In the genomic region with DNA sequence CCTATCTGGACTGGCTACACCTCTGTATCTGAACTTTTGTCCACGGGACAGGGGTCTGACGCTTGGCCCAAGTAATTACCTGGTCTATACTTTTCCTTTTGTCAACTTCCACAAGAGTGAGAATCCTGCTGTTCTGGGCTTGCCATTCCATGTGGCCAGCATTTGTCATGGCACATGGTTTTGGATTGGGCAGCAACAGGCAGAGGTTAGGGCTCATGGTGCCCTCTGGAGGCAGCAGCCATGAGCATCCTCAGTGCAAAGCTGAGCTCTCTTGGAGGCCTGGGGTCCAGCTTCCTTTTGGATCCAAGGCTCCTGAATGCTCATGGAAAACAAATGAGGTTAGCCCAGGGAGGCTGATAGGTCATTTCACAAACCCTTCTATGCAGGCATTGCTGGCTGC, we compare ENCODE assay signal across 7 cellular contexts. TPM values are rescaled to one million over a fixed set of nuclear protein-coding genes. Genes with fewer than 3 reads are reported as not detected.
DNase-seq lines count a peak whose midpoint lies in the region; FAIRE-seq and TF ChIP-seq lines count a peak whose summit lies in the region.
"Had no signal": no experiment of that assay in that cellular context is flagged by ENCODE, and none has a peak within 500 bp of the region (broad histone marks: within the 10 kb centered on the region; RNA-seq: fewer than 3 reads in every experiment).

No MANE protein-coding gene starts in this region.

- no peak overlapping the region for H3K4me3 Mint-ChIP-seq in mesothelial cell of epicardium
- H3K4me3 Mint-ChIP-seq: naive B cell had no signal

- H3K4me1 ChIP-seq in keratinocyte (ENCODE audit: control insufficient read depth, extremely low read depth, insufficient read depth, low read length), result peaks cover 24% of the 10 kb centered on the region

- H2AFZ ChIP-seq in keratinocyte (ENCODE audit: control insufficient read depth, low read length), result no peak overlapping the region

- H3K36me3 Mint-ChIP-seq in mesothelial cell of epicardium, result peaks cover 7% of the 10 kb centered on the region
- H3K36me3 Mint-ChIP-seq: naive B cell had no signal

- no peak for FAIRE-seq in keratinocyte (lab: Jason Lieb, UNC)

- peaks cover 49% of the 10 kb centered on the region for H3K79me2 ChIP-seq in keratinocyte (ENCODE audit: control insufficient read depth, insufficient read depth, low read length)

- no peak overlapping the region for H3K27ac Mint-ChIP-seq in mesothelial cell of epicardium

- DNase-seq in Daoy (ENCODE audit: low read depth) (peak; percentile 45), OCI-M1 (lab: John Stamatoyannopoulos, UW) (peak; percentile 38), keratinocyte (ENCODE audit: low read depth, low spot score) (no peak), mesothelial cell of epicardium (ENCODE audit: low spot score in 2 of 2, unreplicated experiment in 2 of 2) (no peak), midbrain (lab: John Stamatoyannopoulos, UW) (no peak), GM19240 (ENCODE audit: insufficient read length, low spot score) (no peak)
- DNase-seq: naive B cell had no signal

- peaks cover 5% of the 10 kb centered on the region for H3K9me1 ChIP-seq in keratinocyte (ENCODE audit: control insufficient read depth, extremely low read depth, insufficient read depth, low read length)

- dilution Hi-C loops in keratinocyte (cut with MboI; ENCODE audit: extremely low pct_ligation_motif_present, low sequenced_read_pairs), result no loop called here

- no peak overlapping the region for H3K4me3 ChIP-seq in keratinocyte (ENCODE audit: control insufficient read depth in 2 of 3, extremely low read depth in 1 of 3, insufficient read depth in 2 of 3, low read depth in 1 of 3, low read length in 3 of 3)

- TF ChIP-seq CTCF in keratinocyte (optimal IDR thresholded peaks at IDR 0.05 in 1 of 3, IDR thresholded peaks at IDR 0.05 in 1 of 3, conservative IDR thresholded peaks at IDR 0.05 in 1 of 3; ENCODE audit: extremely low read depth in 1 of 3, insufficient read depth in 2 of 3, low read length in 3 of 3) (peak; percentile 60 to 72 (median 61)), mesothelial cell of epicardium (IDR thresholded peaks at IDR 0.05; ENCODE audit: unreplicated experiment) (no peak)

- no peaks in the 10 kb centered on the region for H3K27me3 ChIP-seq in keratinocyte (ENCODE audit: control insufficient read depth, extremely low read depth, insufficient read depth, low read length)

- no peaks in the 10 kb centered on the region for H3K4me1 Mint-ChIP-seq in mesothelial cell of epicardium

- no peaks in the 10 kb centered on the region for H3K9me3 Mint-ChIP-seq in mesothelial cell of epicardium
- H3K9me3 Mint-ChIP-seq: naive B cell had no signal

- H4K20me1 ChIP-seq in keratinocyte (ENCODE audit: control insufficient read depth, extremely low read depth, insufficient read depth, low read length), result peaks cover 27% of the 10 kb centered on the region

- H3K36me3 ChIP-seq in keratinocyte (ENCODE audit: control insufficient read depth in 2 of 2, extremely low read depth in 1 of 2, insufficient read depth in 2 of 2, low read length in 2 of 2), result peaks cover 31 to 60% of the 10 kb centered on the region in 2 experiments

- H3K27me3 Mint-ChIP-seq in mesothelial cell of epicardium (ENCODE audit: low read depth), result no peaks in the 10 kb centered on the region
- H3K27me3 Mint-ChIP-seq: naive B cell had no signal

- no peaks in the 10 kb centered on the region for H3K9me3 ChIP-seq in keratinocyte (ENCODE audit: control insufficient read depth, low read depth, low read length)

- no peak overlapping the region for H3K9ac ChIP-seq in keratinocyte (ENCODE audit: control insufficient read depth, extremely low read depth, insufficient read depth, low read length)

- H3K27ac ChIP-seq in keratinocyte (ENCODE audit: control insufficient read depth, insufficient read depth, low read length), result no peak overlapping the region

- H3K4me2 ChIP-seq in keratinocyte (ENCODE audit: control insufficient read depth, extremely low read depth, insufficient read depth, low read depth, low read length), result no peak overlapping the region

RNA-seq across cellular contexts. Expression of a gene that starts 7.5 kb away (rescaled TPM):
- 43.3 and 47.8 TPM in 2 replicates for total RNA-seq in Daoy (2014; rRNA removed; shearing (Covaris generic))
- polyA plus RNA-seq in keratinocyte, result 16.7 to 28.0 TPM (median 25.4 TPM) in 3 replicates
- 29.5 TPM for polyA plus RNA-seq in keratinocyte (2011; ENCODE audit: low read depth)
- 13.2 and 18.5 TPM in 2 replicates for polyA plus RNA-seq in keratinocyte (2011; cell fraction: cytosol; rRNA removed)
- 63.0 and 74.1 TPM in 2 replicates for polyA plus RNA-seq in keratinocyte (2011; cell fraction: nucleus; rRNA removed)
- 22.5 and 27.7 TPM in 2 replicates for polyA plus RNA-seq in keratinocyte (2012; ENCODE audit: low replicate concordance)
- polyA minus RNA-seq in keratinocyte, result 44.4 to 165 TPM (median 55.4 TPM) in 3 replicates
- 39.9 TPM for polyA minus RNA-seq in keratinocyte (2011; cell fraction: cytosol; rRNA and poly(A)+ RNA removed)
- 42.0 and 57.0 TPM in 2 replicates for polyA minus RNA-seq in keratinocyte (2011; cell fraction: nucleus; rRNA and poly(A)+ RNA removed)
- 71.7 to 83.4 TPM (median 80.2 TPM) in 3 replicates for total RNA-seq in mesothelial cell of epicardium

RNA-seq across cellular contexts. Expression of a gene that starts 17.8 kb away (rescaled TPM):
- 26.8 and 33.8 TPM in 2 replicates for total RNA-seq in Daoy (2014; rRNA removed; shearing (Covaris generic))
- polyA plus RNA-seq in keratinocyte, result 30.1 to 57.1 TPM (median 41.3 TPM) in 3 replicates
- 44.8 TPM for polyA plus RNA-seq in keratinocyte (2011; ENCODE audit: low read depth)
- polyA plus RNA-seq in keratinocyte (2011; cell fraction: cytosol; rRNA removed), result 17.7 and 26.9 TPM in 2 replicates
- polyA plus RNA-seq in keratinocyte (2011; cell fraction: nucleus; rRNA removed), result 238 and 251 TPM in 2 replicates
- polyA plus RNA-seq in keratinocyte (2012; ENCODE audit: low replicate concordance), result 32.6 and 56.1 TPM in 2 replicates
- polyA minus RNA-seq in keratinocyte, result 33.9 to 38.2 TPM (median 38.0 TPM) in 3 replicates
- polyA minus RNA-seq in keratinocyte (2011; cell fraction: cytosol; rRNA and poly(A)+ RNA removed), result 40.1 TPM
- 50.0 and 51.2 TPM in 2 replicates for polyA minus RNA-seq in keratinocyte (2011; cell fraction: nucleus; rRNA and poly(A)+ RNA removed)
- total RNA-seq in mesothelial cell of epicardium, result 71.5 to 73.8 TPM (median 73.8 TPM) in 3 replicates

RNA-seq across cellular contexts. Expression of a gene that starts 18.6 kb away (rescaled TPM):
- 42.9 and 48.7 TPM in 2 replicates for total RNA-seq in Daoy (2014; rRNA removed; shearing (Covaris generic))
- polyA plus RNA-seq in keratinocyte, result 173 to 569 TPM (median 189 TPM) in 3 replicates
- polyA plus RNA-seq in keratinocyte (2011; ENCODE audit: low read depth), result 21.4 TPM
- 219 and 289 TPM in 2 replicates for polyA plus RNA-seq in keratinocyte (2011; cell fraction: cytosol; rRNA removed)
- polyA plus RNA-seq in keratinocyte (2011; cell fraction: nucleus; rRNA removed), result 115 and 137 TPM in 2 replicates
- polyA plus RNA-seq in keratinocyte (2012; ENCODE audit: low replicate concordance), result 156 and 255 TPM in 2 replicates
- 364 to 462 TPM (median 391 TPM) in 3 replicates for polyA minus RNA-seq in keratinocyte
- 371 TPM for polyA minus RNA-seq in keratinocyte (2011; cell fraction: cytosol; rRNA and poly(A)+ RNA removed)
- 46.3 and 66.6 TPM in 2 replicates for polyA minus RNA-seq in keratinocyte (2011; cell fraction: nucleus; rRNA and poly(A)+ RNA removed)
- total RNA-seq in mesothelial cell of epicardium, result 130 to 141 TPM (median 132 TPM) in 3 replicates

RNA-seq across cellular contexts. Expression of a gene that starts 19.4 kb away (rescaled TPM):
- not detected in 2 replicates for total RNA-seq in Daoy (2014; rRNA removed; shearing (Covaris generic))
- not detected in 3 replicates for polyA plus RNA-seq in keratinocyte
- not detected for polyA plus RNA-seq in keratinocyte (2011; ENCODE audit: low read depth)
- not detected in 2 replicates for polyA plus RNA-seq in keratinocyte (2011; cell fraction: cytosol; rRNA removed)
- 0.51 and 0.53 TPM in 2 replicates for polyA plus RNA-seq in keratinocyte (2011; cell fraction: nucleus; rRNA removed)
- 0.75 TPM in 1 of 2 replicates, not detected in the other for polyA plus RNA-seq in keratinocyte (2012; ENCODE audit: low replicate concordance)
- polyA minus RNA-seq in keratinocyte, result not detected in 3 replicates
- not detected for polyA minus RNA-seq in keratinocyte (2011; cell fraction: cytosol; rRNA and poly(A)+ RNA removed)
- not detected in 2 replicates for polyA minus RNA-seq in keratinocyte (2011; cell fraction: nucleus; rRNA and poly(A)+ RNA removed)
- 0.66 to 0.99 TPM in 2 of 3 replicates, not detected in the other for total RNA-seq in mesothelial cell of epicardium

RNA-seq across cellular contexts. Expression of a gene that starts 23.2 kb away (rescaled TPM):
- 41.5 and 50.6 TPM in 2 replicates for total RNA-seq in Daoy (2014; rRNA removed; shearing (Covaris generic))
- 9.2 to 13.1 TPM (median 11.8 TPM) in 3 replicates for polyA plus RNA-seq in keratinocyte
- polyA plus RNA-seq in keratinocyte (2011; ENCODE audit: low read depth), result 4.0 TPM
- polyA plus RNA-seq in keratinocyte (2011; cell fraction: cytosol; rRNA removed), result 8.5 and 8.9 TPM in 2 replicates
- 4.4 TPM in 2 replicates for polyA plus RNA-seq in keratinocyte (2011; cell fraction: nucleus; rRNA removed)
- polyA plus RNA-seq in keratinocyte (2012; ENCODE audit: low replicate concordance), result 11.6 and 13.9 TPM in 2 replicates
- 7.9 to 10.2 TPM (median 7.9 TPM) in 3 replicates for polyA minus RNA-seq in keratinocyte
- 14.6 TPM for polyA minus RNA-seq in keratinocyte (2011; cell fraction: cytosol; rRNA and poly(A)+ RNA removed)
- 1.7 and 3.3 TPM in 2 replicates for polyA minus RNA-seq in keratinocyte (2011; cell fraction: nucleus; rRNA and poly(A)+ RNA removed)
- total RNA-seq in mesothelial cell of epicardium, result 27.6 to 28.6 TPM (median 28.1 TPM) in 3 replicates

Comparison
In these comparisons a context has a peak if more than half of its experiments do, and no peak if none do; other contexts are left out.
1. DNase-seq: peak in Daoy (single experiment) and OCI-M1 (single experiment); none in keratinocyte (single experiment), mesothelial cell of epicardium (0 of 2), midbrain (single experiment) and GM19240 (single experiment).